15 cellular contexts compared by ENCODE assay signal in genomic region chr5:137091473-137091872, GRCh38.
DNase-seq lines count a peak whose midpoint lies in the region; ATAC-seq and TF ChIP-seq lines count a peak whose summit lies in the region.
"Had no signal": no experiment of that assay in that cellular context is flagged by ENCODE, and none has a peak within 500 bp of the region (broad histone marks: within the 10 kb centered on the region; RNA-seq: fewer than 3 reads in every experiment).

No MANE protein-coding gene starts in this region.

- H3K9me3 Mint-ChIP-seq in CD14-positive monocyte, result peaks cover 0 to 3% (median 0%) of the 10 kb centered on the region in 7 donors
- H3K9me3 Mint-ChIP-seq: activated T-cell treated with anti-CD3 and anti-CD28 coated beads, Interleukin-2, amount 50 U/mL, for 72 hours had no signal

- H3K4me1 Mint-ChIP-seq in CD14-positive monocyte, result peaks cover 3% of the 10 kb centered on the region
- H3K4me1 Mint-ChIP-seq: activated CD4-positive, alpha-beta T cell treated with anti-CD3 and anti-CD28 coated beads for 36 hours; CD4-positive, CD25-positive, alpha-beta regulatory T cell had no signal

- no peak overlapping the region for H3K4me3 Mint-ChIP-seq in CD14-positive monocyte
- H3K4me3 Mint-ChIP-seq: activated CD4-positive, alpha-beta T cell treated with anti-CD3 and anti-CD28 coated beads for 36 hours; activated T-cell treated with anti-CD3 and anti-CD28 coated beads, Interleukin-2, amount 50 U/mL, for 72 hours had no signal

- H3K36me3 Mint-ChIP-seq in CD14-positive monocyte, result no peaks in the 10 kb centered on the region
- H3K36me3 Mint-ChIP-seq: CD4-positive, CD25-positive, alpha-beta regulatory T cell had no signal

- ATAC-seq in HG03045 (IDR thresholded peaks at IDR 0.05; ENCODE audit: unreplicated experiment) (no peak), HG02885 (IDR thresholded peaks at IDR 0.05; ENCODE audit: poor library complexity, unreplicated experiment) (no peak)
- no peak for ATAC-seq in activated CD4-positive, CD25-positive, alpha-beta regulatory T cell treated with anti-CD3 and anti-CD28 coated beads, Interleukin-2, amount 50 U/mL, for 24 hours
- ATAC-seq: activated CD4-positive, alpha-beta T cell treated with anti-CD3 and anti-CD28 coated beads for 36 hours; activated T-cell treated with anti-CD3 and anti-CD28 coated beads, Interleukin-2, amount 50 U/mL, for 72 hours; left lobe of liver had no signal

- DNase-seq in EL, result peak; percentile 33
- DNase-seq in NCI-H1105 treated with DMSO at 0.1 percent for 48 hours (lab: John Stamatoyannopoulos, UW), result peak; percentile 35
- DNase-seq in anterior cingulate cortex (lab: John Stamatoyannopoulos, UW), result peak in 39 of 58 donors; percentile 22 to 78 (median 46)
- DNase-seq in left kidney (ENCODE audit: low read depth, low spot score), result peak; percentile 95
- no peak for DNase-seq in CD14-positive monocyte (ENCODE audit: low spot score)
- DNase-seq: activated CD4-positive, alpha-beta T cell treated with anti-CD3 and anti-CD28 coated beads for 36 hours; activated T-cell treated with anti-CD3 and anti-CD28 coated beads, Interleukin-2, amount 50 U/mL, for 72 hours; aorta; CD4-positive, CD25-positive, alpha-beta regulatory T cell; effector memory CD4-positive, alpha-beta T cell; stimulated activated CD4-positive, alpha-beta T cell treated with anti-CD3 and anti-CD28 coated beads, Interleukin-15, amount 100 ng/mL, for 24 hours had no signal

- peaks cover 2% of the 10 kb centered on the region in 3 donors for H3K27me3 Mint-ChIP-seq in CD14-positive monocyte (ENCODE audit: low read depth in 3 of 3)
- H3K27me3 Mint-ChIP-seq: CD4-positive, CD25-positive, alpha-beta regulatory T cell had no signal

- no peak for TF ChIP-seq CTCF in CD14-positive monocyte (IDR thresholded peaks at IDR 0.05)

- no peak overlapping the region for H3K27ac Mint-ChIP-seq in CD14-positive monocyte
- H3K27ac Mint-ChIP-seq: activated CD4-positive, alpha-beta T cell treated with anti-CD3 and anti-CD28 coated beads for 36 hours; activated T-cell treated with anti-CD3 and anti-CD28 coated beads, Interleukin-2, amount 50 U/mL, for 72 hours; CD4-positive, CD25-positive, alpha-beta regulatory T cell had no signal

- intact Hi-C loops in CD14-positive monocyte (cut with micrococcal nuclease), result no loop called here
